9 cellular contexts compared by ENCODE assay signal in genomic region chr2:106572541-106573148, GRCh38.
DNase-seq lines count a peak whose midpoint lies in the region; ATAC-seq and TF ChIP-seq lines count a peak whose summit lies in the region.
"Had no signal": no experiment of that assay in that cellular context is flagged by ENCODE, and none has a peak within 500 bp of the region (broad histone marks: within the 10 kb centered on the region; RNA-seq: fewer than 3 reads in every experiment).

No MANE protein-coding gene starts in this region.

- H3K4me3 ChIP-seq in gastroesophageal sphincter = no peak overlapping the region
- no peak overlapping the region for H3K4me3 ChIP-seq in uterus
- H3K4me3 ChIP-seq in gastrocnemius medialis = no peak overlapping the region
- H3K4me3 ChIP-seq: SK-N-MC had no signal

- intact Hi-C loops in uterus (cut with DNase I; ENCODE audit: low total_unique reads) = no loop called here
- intact Hi-C loops in gastrocnemius medialis (cut with DNase I; ENCODE audit: low total_unique reads) = no loop called here

- ATAC-seq in gastroesophageal sphincter = no peak
- ATAC-seq in gastrocnemius medialis = no peak
- no peak for ATAC-seq in HG03521 (IDR thresholded peaks at IDR 0.05; ENCODE audit: unreplicated experiment)

- H3K27me3 ChIP-seq in gastroesophageal sphincter = no peaks in the 10 kb centered on the region
- no peaks in the 10 kb centered on the region for H3K27me3 ChIP-seq in uterus
- no peaks in the 10 kb centered on the region for H3K27me3 ChIP-seq in gastrocnemius medialis

- no peaks in the 10 kb centered on the region for H3K9me3 ChIP-seq in gastroesophageal sphincter
- no peaks in the 10 kb centered on the region for H3K9me3 ChIP-seq in uterus
- H3K9me3 ChIP-seq in gastrocnemius medialis = no peaks in the 10 kb centered on the region

- no peak for TF ChIP-seq EP300 in gastroesophageal sphincter (IDR thresholded peaks at IDR 0.05)

- peak in 3 of 4 experiments; percentile 9 to 42 (median 18) for TF ChIP-seq CTCF in gastroesophageal sphincter (IDR thresholded peaks at IDR 0.05)
- TF ChIP-seq CTCF in uterus (IDR thresholded peaks at IDR 0.05) = peak in 3 of 4 experiments; percentile 15 to 32 (median 20)
- TF ChIP-seq CTCF in gastrocnemius medialis (IDR thresholded peaks at IDR 0.05 in 4 of 5, conservative IDR thresholded peaks at IDR 0.05 in 1 of 5) = peak in 1 of 5 experiments; percentile 42

- WGBS in gastroesophageal sphincter (ENCODE audit: low coverage in 1 of 2), 2 donors = 65 to 72% methylated on average over 2 to 4 of the region's 4 CpGs

- in situ Hi-C loops in gastrocnemius medialis (cut with MboI; ENCODE audit: low sequenced_read_pairs in 4 of 4) = no loop called here

- no peak for TF ChIP-seq POLR2A in gastroesophageal sphincter (IDR thresholded peaks at IDR 0.05)
- no peak for TF ChIP-seq POLR2A in uterus (IDR thresholded peaks at IDR 0.05)
- TF ChIP-seq POLR2A in gastrocnemius medialis (IDR thresholded peaks at IDR 0.05) = no peak

- H3K27ac ChIP-seq in gastroesophageal sphincter = no peak overlapping the region
- no peak overlapping the region for H3K27ac ChIP-seq in uterus
- H3K27ac ChIP-seq in gastrocnemius medialis = no peak overlapping the region
- H3K27ac ChIP-seq: SK-N-MC had no signal

- H3K36me3 ChIP-seq in gastroesophageal sphincter (no peaks in the 10 kb centered on the region), uterus (no peaks in the 10 kb centered on the region), gastrocnemius medialis (no peaks in the 10 kb centered on the region)

- H3K4me1 ChIP-seq in gastroesophageal sphincter (peaks cover 0 to 10% (median 7%) of the 10 kb centered on the region in 3 donors), uterus (peaks cover 0 to 6% of the 10 kb centered on the region in 2 donors), gastrocnemius medialis (peaks cover 0 to 11% of the 10 kb centered on the region in 2 donors)

- DNase-seq in stimulated activated CD4-positive, alpha-beta T cell treated with anti-CD3 and anti-CD28 coated beads, Interleukin-15, amount 100 ng/mL, for 24 hours = peak; percentile 32
- DNase-seq in stimulated activated CD4-positive, alpha-beta T cell treated with anti-CD3 and anti-CD28 coated beads, Interleukin-12 subunit alpha, Interleukin-12 subunit beta, amount 100 ng/mL, for 4 hours = no peak
- DNase-seq in OCI-M1 (lab: John Stamatoyannopoulos, UW) (peak; percentile 47), uterus (no peak), gastrocnemius medialis (no peak), glomerular visceral epithelial cell (ENCODE audit: extremely low spot score) (no peak)

Comparison
In these comparisons a context has a peak if more than half of its experiments do, and no peak if none do; other contexts are left out.
1. DNase-seq: peak in stimulated activated CD4-positive, alpha-beta T cell treated with anti-CD3 and anti-CD28 coated beads, Interleukin-15, amount 100 ng/mL, for 24 hours (single experiment) and OCI-M1 (single experiment); none in stimulated activated CD4-positive, alpha-beta T cell treated with anti-CD3 and anti-CD28 coated beads, Interleukin-12 subunit alpha, Interleukin-12 subunit beta, amount 100 ng/mL, for 4 hours (single experiment), uterus (0 of 2), gastrocnemius medialis (0 of 2) and glomerular visceral epithelial cell (single experiment).